ENCODE assay signal across 1 cellular context in the genomic region with DNA sequence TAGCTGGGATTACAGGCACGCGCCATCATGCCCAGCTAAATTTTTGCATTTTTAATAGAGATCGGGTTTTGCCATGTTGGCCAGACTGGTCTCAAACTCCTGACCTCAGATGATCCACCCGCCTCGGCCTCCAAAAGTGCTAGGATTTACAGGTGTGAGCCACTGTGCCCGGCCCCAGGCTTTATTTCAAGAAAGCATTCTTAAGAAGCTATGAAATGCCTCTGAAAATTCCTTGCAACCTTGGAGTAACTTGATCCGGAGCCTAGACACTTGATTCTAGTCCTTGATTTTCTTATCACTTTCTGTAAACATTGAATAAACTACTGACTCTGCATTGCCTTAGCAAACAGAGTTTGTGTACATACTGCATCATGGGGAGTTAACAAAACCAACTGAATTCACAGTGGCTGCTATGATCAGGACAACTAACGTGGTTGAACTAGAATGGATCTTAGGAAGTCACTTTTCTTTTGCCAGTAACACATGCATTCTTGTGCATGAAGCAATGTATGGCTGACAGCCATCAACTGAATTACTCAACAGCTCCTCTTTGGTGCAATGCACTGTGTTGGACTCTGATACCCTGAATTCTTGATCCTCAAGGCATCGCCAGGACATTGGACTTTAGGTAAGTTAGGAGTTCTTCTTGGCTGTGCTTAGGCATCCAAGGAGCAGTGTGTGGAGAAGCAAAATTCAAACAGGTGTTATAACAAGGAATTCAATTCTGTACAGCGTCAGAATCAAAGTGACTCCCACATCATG.
TF ChIP-seq lines count a peak whose summit lies in the region.

No MANE protein-coding gene starts in this region.

TF ChIP-seq in HepG2, 621 proteins besides CTCF, POLR2A, EP300 and RAD21 (continued from another document and continues in another):
- TF ChIP-seq, protein P1, sequence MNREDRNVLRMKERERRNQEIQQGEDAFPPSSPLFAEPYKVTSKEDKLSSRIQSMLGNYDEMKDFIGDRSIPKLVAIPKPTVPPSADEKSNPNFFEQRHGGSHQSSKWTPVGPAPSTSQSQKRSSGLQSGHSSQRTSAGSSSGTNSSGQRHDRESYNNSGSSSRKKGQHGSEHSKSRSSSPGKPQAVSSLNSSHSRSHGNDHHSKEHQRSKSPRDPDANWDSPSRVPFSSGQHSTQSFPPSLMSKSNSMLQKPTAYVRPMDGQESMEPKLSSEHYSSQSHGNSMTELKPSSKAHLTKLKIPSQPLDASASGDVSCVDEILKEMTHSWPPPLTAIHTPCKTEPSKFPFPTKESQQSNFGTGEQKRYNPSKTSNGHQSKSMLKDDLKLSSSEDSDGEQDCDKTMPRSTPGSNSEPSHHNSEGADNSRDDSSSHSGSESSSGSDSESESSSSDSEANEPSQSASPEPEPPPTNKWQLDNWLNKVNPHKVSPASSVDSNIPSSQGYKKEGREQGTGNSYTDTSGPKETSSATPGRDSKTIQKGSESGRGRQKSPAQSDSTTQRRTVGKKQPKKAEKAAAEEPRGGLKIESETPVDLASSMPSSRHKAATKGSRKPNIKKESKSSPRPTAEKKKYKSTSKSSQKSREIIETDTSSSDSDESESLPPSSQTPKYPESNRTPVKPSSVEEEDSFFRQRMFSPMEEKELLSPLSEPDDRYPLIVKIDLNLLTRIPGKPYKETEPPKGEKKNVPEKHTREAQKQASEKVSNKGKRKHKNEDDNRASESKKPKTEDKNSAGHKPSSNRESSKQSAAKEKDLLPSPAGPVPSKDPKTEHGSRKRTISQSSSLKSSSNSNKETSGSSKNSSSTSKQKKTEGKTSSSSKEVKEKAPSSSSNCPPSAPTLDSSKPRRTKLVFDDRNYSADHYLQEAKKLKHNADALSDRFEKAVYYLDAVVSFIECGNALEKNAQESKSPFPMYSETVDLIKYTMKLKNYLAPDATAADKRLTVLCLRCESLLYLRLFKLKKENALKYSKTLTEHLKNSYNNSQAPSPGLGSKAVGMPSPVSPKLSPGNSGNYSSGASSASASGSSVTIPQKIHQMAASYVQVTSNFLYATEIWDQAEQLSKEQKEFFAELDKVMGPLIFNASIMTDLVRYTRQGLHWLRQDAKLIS (CRISPR knock-in tag; IDR thresholded peaks at IDR 0.05) = no peak; the same call in 1 of the 2 replicates
- TF ChIP-seq, protein P2, sequence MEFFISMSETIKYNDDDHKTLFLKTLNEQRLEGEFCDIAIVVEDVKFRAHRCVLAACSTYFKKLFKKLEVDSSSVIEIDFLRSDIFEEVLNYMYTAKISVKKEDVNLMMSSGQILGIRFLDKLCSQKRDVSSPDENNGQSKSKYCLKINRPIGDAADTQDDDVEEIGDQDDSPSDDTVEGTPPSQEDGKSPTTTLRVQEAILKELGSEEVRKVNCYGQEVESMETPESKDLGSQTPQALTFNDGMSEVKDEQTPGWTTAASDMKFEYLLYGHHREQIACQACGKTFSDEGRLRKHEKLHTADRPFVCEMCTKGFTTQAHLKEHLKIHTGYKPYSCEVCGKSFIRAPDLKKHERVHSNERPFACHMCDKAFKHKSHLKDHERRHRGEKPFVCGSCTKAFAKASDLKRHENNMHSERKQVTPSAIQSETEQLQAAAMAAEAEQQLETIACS (CRISPR knock-in tag; IDR thresholded peaks at IDR 0.05) = no peak
- peak; percentile 84; the same call in 1 of the 2 replicates for TF ChIP-seq ZNF567 (CRISPR knock-in tag; IDR thresholded peaks at IDR 0.05; ENCODE audit: borderline replicate concordance)
- TF ChIP-seq TOPORS (CRISPR knock-in tag; IDR thresholded peaks at IDR 0.05) = peak; percentile 35; the same call in 1 of the 2 replicates
- TF ChIP-seq ZFX (CRISPR knock-in tag; IDR thresholded peaks at IDR 0.05; ENCODE audit: low read depth) = peak; percentile 55
- TF ChIP-seq, protein P3, sequence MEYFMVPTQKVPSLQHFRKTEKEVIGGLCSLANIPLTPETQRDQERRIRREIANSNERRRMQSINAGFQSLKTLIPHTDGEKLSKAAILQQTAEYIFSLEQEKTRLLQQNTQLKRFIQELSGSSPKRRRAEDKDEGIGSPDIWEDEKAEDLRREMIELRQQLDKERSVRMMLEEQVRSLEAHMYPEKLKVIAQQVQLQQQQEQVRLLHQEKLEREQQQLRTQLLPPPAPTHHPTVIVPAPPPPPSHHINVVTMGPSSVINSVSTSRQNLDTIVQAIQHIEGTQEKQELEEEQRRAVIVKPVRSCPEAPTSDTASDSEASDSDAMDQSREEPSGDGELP (IDR thresholded peaks at IDR 0.05; ENCODE audit: borderline replicate concordance, low read depth) = peak; percentile 54; the same call in 1 of the 2 replicates
- peak; percentile 92 for TF ChIP-seq CHD4 (IDR thresholded peaks at IDR 0.05; ENCODE audit: borderline replicate concordance, low read length)
- TF ChIP-seq MAFF (IDR thresholded peaks at IDR 0.05; ENCODE audit: low read depth, low read length) = peak; percentile 88
- TF ChIP-seq, protein P4, sequence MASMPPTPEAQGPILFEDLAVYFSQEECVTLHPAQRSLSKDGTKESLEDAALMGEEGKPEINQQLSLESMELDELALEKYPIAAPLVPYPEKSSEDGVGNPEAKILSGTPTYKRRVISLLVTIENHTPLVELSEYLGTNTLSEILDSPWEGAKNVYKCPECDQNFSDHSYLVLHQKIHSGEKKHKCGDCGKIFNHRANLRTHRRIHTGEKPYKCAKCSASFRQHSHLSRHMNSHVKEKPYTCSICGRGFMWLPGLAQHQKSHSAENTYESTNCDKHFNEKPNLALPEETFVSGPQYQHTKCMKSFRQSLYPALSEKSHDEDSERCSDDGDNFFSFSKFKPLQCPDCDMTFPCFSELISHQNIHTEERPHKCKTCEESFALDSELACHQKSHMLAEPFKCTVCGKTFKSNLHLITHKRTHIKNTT (CRISPR knock-in tag; IDR thresholded peaks at IDR 0.05) = no peak
- TF ChIP-seq RBM22 (optimal IDR thresholded peaks at IDR 0.05; ENCODE audit: low read length) = no peak
- TF ChIP-seq KDM1A (CRISPR knock-in tag; IDR thresholded peaks at IDR 0.05) = peak; percentile 94
- no peak; the same call in 1 of the 2 replicates for TF ChIP-seq ZFP90 (CRISPR knock-in tag; IDR thresholded peaks at IDR 0.05; ENCODE audit: borderline replicate concordance)
- no peak for TF ChIP-seq FIP1L1 (IDR thresholded peaks at IDR 0.05; ENCODE audit: borderline replicate concordance, insufficient read depth, low read depth, low read length)
- TF ChIP-seq ZNF841 (CRISPR knock-in tag; IDR thresholded peaks at IDR 0.05; ENCODE audit: borderline replicate concordance) = peak; percentile 78
- TF ChIP-seq ELF4 (CRISPR knock-in tag; IDR thresholded peaks at IDR 0.05; ENCODE audit: borderline replicate concordance) = 0 out of 2 replicates have a peak, but pooled peaks have one; percentile 10
- no peak for TF ChIP-seq MTF2 (CRISPR knock-in tag; IDR thresholded peaks at IDR 0.05; ENCODE audit: borderline replicate concordance)
- TF ChIP-seq, protein P5, sequence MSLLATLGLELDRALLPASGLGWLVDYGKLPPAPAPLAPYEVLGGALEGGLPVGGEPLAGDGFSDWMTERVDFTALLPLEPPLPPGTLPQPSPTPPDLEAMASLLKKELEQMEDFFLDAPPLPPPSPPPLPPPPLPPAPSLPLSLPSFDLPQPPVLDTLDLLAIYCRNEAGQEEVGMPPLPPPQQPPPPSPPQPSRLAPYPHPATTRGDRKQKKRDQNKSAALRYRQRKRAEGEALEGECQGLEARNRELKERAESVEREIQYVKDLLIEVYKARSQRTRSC (CRISPR knock-in tag; IDR thresholded peaks at IDR 0.05; ENCODE audit: low read depth) = 0 out of 2 replicates have a peak, but pooled peaks have one; percentile 75
- no peak for TF ChIP-seq ZNF234 (CRISPR knock-in tag; conservative IDR thresholded peaks at IDR 0.05)
- TF ChIP-seq ZKSCAN1 (IDR thresholded peaks at IDR 0.05; ENCODE audit: low read length) = peak; percentile 92
- TF ChIP-seq HNF4A (CRISPR knock-in tag; IDR thresholded peaks at IDR 0.05) = peak; percentile 99
- TF ChIP-seq KLF9 (CRISPR knock-in tag; IDR thresholded peaks at IDR 0.05; ENCODE audit: low read depth) = peak; percentile 87; the same call in 1 of the 2 replicates
- 0 out of 2 replicates have a peak, but pooled peaks have one; percentile 37 for TF ChIP-seq ZNF264 (CRISPR knock-in tag; IDR thresholded peaks at IDR 0.05)
- peak; percentile 98 for TF ChIP-seq NFKBIZ (CRISPR knock-in tag; IDR thresholded peaks at IDR 0.05)
- no peak for TF ChIP-seq ZNF569 (CRISPR knock-in tag; IDR thresholded peaks at IDR 0.05; ENCODE audit: borderline replicate concordance)
- no peak; the same call in 1 of the 2 replicates for TF ChIP-seq HOXA5 (CRISPR knock-in tag; IDR thresholded peaks at IDR 0.05)
- no peak for TF ChIP-seq MAZ (IDR thresholded peaks at IDR 0.05; ENCODE audit: borderline replicate concordance, low read depth, low read length)
- TF ChIP-seq MAZ (CRISPR knock-in tag; IDR thresholded peaks at IDR 0.05; ENCODE audit: low read depth) = 0 out of 2 replicates have a peak, but pooled peaks have one; percentile 54
- TF ChIP-seq PHF5A (CRISPR knock-in tag; IDR thresholded peaks at IDR 0.05; ENCODE audit: low read depth, unreplicated experiment) = peak; percentile 93
- TF ChIP-seq, protein P6, sequence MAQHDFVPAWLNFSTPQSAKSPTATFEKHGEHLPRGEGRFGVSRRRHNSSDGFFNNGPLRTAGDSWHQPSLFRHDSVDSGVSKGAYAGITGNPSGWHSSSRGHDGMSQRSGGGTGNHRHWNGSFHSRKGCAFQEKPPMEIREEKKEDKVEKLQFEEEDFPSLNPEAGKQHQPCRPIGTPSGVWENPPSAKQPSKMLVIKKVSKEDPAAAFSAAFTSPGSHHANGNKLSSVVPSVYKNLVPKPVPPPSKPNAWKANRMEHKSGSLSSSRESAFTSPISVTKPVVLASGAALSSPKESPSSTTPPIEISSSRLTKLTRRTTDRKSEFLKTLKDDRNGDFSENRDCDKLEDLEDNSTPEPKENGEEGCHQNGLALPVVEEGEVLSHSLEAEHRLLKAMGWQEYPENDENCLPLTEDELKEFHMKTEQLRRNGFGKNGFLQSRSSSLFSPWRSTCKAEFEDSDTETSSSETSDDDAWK (CRISPR knock-in tag; IDR thresholded peaks at IDR 0.05) = no peak
- TF ChIP-seq, protein P7, sequence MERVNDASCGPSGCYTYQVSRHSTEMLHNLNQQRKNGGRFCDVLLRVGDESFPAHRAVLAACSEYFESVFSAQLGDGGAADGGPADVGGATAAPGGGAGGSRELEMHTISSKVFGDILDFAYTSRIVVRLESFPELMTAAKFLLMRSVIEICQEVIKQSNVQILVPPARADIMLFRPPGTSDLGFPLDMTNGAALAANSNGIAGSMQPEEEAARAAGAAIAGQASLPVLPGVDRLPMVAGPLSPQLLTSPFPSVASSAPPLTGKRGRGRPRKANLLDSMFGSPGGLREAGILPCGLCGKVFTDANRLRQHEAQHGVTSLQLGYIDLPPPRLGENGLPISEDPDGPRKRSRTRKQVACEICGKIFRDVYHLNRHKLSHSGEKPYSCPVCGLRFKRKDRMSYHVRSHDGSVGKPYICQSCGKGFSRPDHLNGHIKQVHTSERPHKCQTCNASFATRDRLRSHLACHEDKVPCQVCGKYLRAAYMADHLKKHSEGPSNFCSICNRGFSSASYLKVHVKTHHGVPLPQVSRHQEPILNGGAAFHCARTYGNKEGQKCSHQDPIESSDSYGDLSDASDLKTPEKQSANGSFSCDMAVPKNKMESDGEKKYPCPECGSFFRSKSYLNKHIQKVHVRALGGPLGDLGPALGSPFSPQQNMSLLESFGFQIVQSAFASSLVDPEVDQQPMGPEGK (CRISPR knock-in tag; IDR thresholded peaks at IDR 0.05) = peak; percentile 82
- TF ChIP-seq, protein P8, sequence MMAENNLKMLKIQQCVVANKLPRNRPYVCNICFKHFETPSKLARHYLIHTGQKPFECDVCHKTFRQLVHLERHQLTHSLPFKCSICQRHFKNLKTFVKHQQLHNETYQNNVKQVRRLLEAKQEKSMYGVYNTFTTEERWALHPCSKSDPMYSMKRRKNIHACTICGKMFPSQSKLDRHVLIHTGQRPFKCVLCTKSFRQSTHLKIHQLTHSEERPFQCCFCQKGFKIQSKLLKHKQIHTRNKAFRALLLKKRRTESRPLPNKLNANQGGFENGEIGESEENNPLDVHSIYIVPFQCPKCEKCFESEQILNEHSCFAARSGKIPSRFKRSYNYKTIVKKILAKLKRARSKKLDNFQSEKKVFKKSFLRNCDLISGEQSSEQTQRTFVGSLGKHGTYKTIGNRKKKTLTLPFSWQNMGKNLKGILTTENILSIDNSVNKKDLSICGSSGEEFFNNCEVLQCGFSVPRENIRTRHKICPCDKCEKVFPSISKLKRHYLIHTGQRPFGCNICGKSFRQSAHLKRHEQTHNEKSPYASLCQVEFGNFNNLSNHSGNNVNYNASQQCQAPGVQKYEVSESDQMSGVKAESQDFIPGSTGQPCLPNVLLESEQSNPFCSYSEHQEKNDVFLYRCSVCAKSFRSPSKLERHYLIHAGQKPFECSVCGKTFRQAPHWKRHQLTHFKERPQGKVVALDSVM (CRISPR knock-in tag; IDR thresholded peaks at IDR 0.05) = peak; percentile 33; the same call in 1 of the 2 replicates
- peak; percentile 93; the same call in 1 of the 2 replicates for TF ChIP-seq SSRP1 (CRISPR knock-in tag; IDR thresholded peaks at IDR 0.05)
- TF ChIP-seq TBX2 (CRISPR knock-in tag; IDR thresholded peaks at IDR 0.05; ENCODE audit: borderline replicate concordance) = peak; percentile 97
- TF ChIP-seq, protein P9, sequence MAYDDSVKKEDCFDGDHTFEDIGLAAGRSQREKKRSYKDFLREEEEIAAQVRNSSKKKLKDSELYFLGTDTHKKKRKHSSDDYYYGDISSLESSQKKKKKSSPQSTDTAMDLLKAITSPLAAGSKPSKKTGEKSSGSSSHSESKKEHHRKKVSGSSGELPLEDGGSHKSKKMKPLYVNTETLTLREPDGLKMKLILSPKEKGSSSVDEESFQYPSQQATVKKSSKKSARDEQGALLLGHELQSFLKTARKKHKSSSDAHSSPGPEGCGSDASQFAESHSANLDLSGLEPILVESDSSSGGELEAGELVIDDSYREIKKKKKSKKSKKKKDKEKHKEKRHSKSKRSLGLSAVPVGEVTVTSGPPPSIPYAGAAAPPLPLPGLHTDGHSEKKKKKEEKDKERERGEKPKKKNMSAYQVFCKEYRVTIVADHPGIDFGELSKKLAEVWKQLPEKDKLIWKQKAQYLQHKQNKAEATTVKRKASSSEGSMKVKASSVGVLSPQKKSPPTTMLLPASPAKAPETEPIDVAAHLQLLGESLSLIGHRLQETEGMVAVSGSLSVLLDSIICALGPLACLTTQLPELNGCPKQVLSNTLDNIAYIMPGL (CRISPR knock-in tag; IDR thresholded peaks at IDR 0.05; ENCODE audit: borderline replicate concordance in 1 of 2, low read depth in 1 of 2) = peak in 1 of 2 experiments; percentile 74; a peak in 1 of 4 replicates
- TF ChIP-seq ZSCAN29 (CRISPR knock-in tag; conservative IDR thresholded peaks at IDR 0.05) = peak; percentile 51; the same call in 1 of the 2 replicates
- TF ChIP-seq, protein P10, sequence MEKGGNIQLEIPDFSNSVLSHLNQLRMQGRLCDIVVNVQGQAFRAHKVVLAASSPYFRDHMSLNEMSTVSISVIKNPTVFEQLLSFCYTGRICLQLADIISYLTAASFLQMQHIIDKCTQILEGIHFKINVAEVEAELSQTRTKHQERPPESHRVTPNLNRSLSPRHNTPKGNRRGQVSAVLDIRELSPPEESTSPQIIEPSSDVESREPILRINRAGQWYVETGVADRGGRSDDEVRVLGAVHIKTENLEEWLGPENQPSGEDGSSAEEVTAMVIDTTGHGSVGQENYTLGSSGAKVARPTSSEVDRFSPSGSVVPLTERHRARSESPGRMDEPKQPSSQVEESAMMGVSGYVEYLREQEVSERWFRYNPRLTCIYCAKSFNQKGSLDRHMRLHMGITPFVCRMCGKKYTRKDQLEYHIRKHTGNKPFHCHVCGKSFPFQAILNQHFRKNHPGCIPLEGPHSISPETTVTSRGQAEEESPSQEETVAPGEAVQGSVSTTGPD (CRISPR knock-in tag; IDR thresholded peaks at IDR 0.05) = peak; percentile 94
- TF ChIP-seq BRD4 (CRISPR knock-in tag; IDR thresholded peaks at IDR 0.05) = 0 out of 2 replicates have a peak, but pooled peaks have one; percentile 40
